ENCODE assay signal across 28 cellular contexts in the genomic region with DNA sequence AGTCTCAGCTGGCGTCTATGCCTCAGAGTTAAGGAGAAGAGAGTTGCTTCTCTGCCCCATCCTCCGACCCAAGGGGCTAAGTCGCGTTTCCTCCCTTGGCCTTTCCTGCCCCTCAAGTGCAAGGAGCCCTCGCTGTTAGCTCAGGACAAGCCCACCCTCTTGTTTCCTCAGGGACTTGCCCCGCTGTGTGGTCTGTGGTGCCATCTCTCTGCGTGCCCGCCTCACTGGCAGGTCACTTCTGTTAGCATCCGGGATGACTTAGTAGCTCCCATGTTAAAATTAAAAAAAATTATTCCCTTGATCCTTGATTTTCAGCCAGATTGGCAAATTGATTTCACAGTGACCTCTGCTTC.
"Had no signal": no experiment of that assay in that cellular context is flagged by ENCODE, and none has a peak within 500 bp of the region (broad histone marks: within the 10 kb centered on the region; RNA-seq: fewer than 3 reads in every experiment).

No MANE protein-coding gene starts in this region.

- FAIRE-seq: islet of Langerhans, kidney, small intestine had no signal

- H3K27ac Mint-ChIP-seq: naive thymus-derived CD8-positive, alpha-beta T cell; nephron; stimulated activated effector memory CD8-positive, alpha-beta T cell treated with anti-CD3 and anti-CD28 coated beads, Interleukin-12 subunit alpha, Interleukin-12 subunit beta, amount 100 ng/mL, for 72 hours; stimulated activated naive CD8-positive, alpha-beta T cell treated with anti-CD3 and anti-CD28 coated beads, Interleukin-15, Interleukin-2, amounts not matched to agents 100 ng/mL and 50 ng/mL, for 24 hours; type B pancreatic cell had no signal

- H3K9me3 Mint-ChIP-seq: immature natural killer cell; naive thymus-derived CD8-positive, alpha-beta T cell; nephron; neural crest cell; stimulated activated effector memory CD8-positive, alpha-beta T cell treated with anti-CD3 and anti-CD28 coated beads, Interleukin-12 subunit alpha, Interleukin-12 subunit beta, amount 100 ng/mL, for 72 hours; stimulated activated naive CD8-positive, alpha-beta T cell treated with anti-CD3 and anti-CD28 coated beads, Interleukin-15, Interleukin-2, amounts not matched to agents 100 ng/mL and 50 ng/mL, for 24 hours; type B pancreatic cell had no signal

- ATAC-seq: left colon; left lung; psoas muscle; stimulated activated effector memory CD8-positive, alpha-beta T cell treated with anti-CD3 and anti-CD28 coated beads, Interleukin-12 subunit alpha, Interleukin-12 subunit beta, amount 100 ng/mL, for 72 hours had no signal

- H3K36me3 Mint-ChIP-seq: immature natural killer cell; naive thymus-derived CD8-positive, alpha-beta T cell; stimulated activated effector memory CD8-positive, alpha-beta T cell treated with anti-CD3 and anti-CD28 coated beads, Interleukin-12 subunit alpha, Interleukin-12 subunit beta, amount 100 ng/mL, for 72 hours; type B pancreatic cell had no signal

- H3K4me3 ChIP-seq: left lung, lower lobe of right lung, psoas muscle, sigmoid colon, spleen, suprapubic skin, thoracic aorta, tibial nerve, uterus had no signal

- H3K9me3 ChIP-seq: left lung, lower lobe of right lung, psoas muscle, sigmoid colon, spleen, suprapubic skin, thoracic aorta, tibial nerve, uterus had no signal

- H3K4me1 ChIP-seq: left lung, lower lobe of right lung, parathyroid adenoma, psoas muscle, sigmoid colon, spleen, uterus had no signal

- H3K27me3 Mint-ChIP-seq: stimulated activated naive CD8-positive, alpha-beta T cell treated with anti-CD3 and anti-CD28 coated beads, Interleukin-15, Interleukin-2, amounts not matched to agents 100 ng/mL and 50 ng/mL, for 24 hours; type B pancreatic cell had no signal

- H3K4me3 Mint-ChIP-seq: immature natural killer cell; naive thymus-derived CD8-positive, alpha-beta T cell; nephron; neural crest cell; stimulated activated effector memory CD8-positive, alpha-beta T cell treated with anti-CD3 and anti-CD28 coated beads, Interleukin-12 subunit alpha, Interleukin-12 subunit beta, amount 100 ng/mL, for 72 hours; stimulated activated naive CD8-positive, alpha-beta T cell treated with anti-CD3 and anti-CD28 coated beads, Interleukin-15, Interleukin-2, amounts not matched to agents 100 ng/mL and 50 ng/mL, for 24 hours; type B pancreatic cell had no signal

- H3K27ac ChIP-seq: left lung, lower lobe of right lung, parathyroid adenoma, psoas muscle, sigmoid colon, spleen, suprapubic skin, thoracic aorta, tibial nerve, uterus had no signal

- H3K36me3 ChIP-seq: left lung, lower lobe of right lung, sigmoid colon, suprapubic skin, thoracic aorta, uterus had no signal

- H3K27me3 ChIP-seq: left lung, sigmoid colon, spleen, suprapubic skin, tibial nerve, uterus had no signal

- H3K4me1 Mint-ChIP-seq: neural crest cell; stimulated activated effector memory CD8-positive, alpha-beta T cell treated with anti-CD3 and anti-CD28 coated beads, Interleukin-12 subunit alpha, Interleukin-12 subunit beta, amount 100 ng/mL, for 72 hours had no signal

- DNase-seq: hypothalamus; immature natural killer cell; kidney; left colon; left lung; lower lobe of right lung; mammary epithelial cell; mesenchymal stem cell; nucleus accumbens; psoas muscle; right cardiac atrium; sigmoid colon; small intestine; spleen; stimulated activated CD4-positive, alpha-beta T cell treated with anti-CD3 and anti-CD28 coated beads, Interleukin-4, amount 100 ng/mL, for 24 hours; stimulated activated naive CD4-positive, alpha-beta T cell; uterus had no signal
